ENCODE assay signal across 17 cellular contexts in genomic region chr10:30215631-30216030, GRCh38.
A peak's percentile ranks its signal among the peaks of the same experiment; 100 is the strongest.
DNase-seq lines count a peak whose midpoint lies in the region; ATAC-seq, FAIRE-seq and TF ChIP-seq lines count a peak whose summit lies in the region.
"Had no signal": no experiment of that assay in that cellular context is flagged by ENCODE, and none has a peak within 500 bp of the region (broad histone marks: within the 10 kb centered on the region; RNA-seq: fewer than 3 reads in every experiment).

No MANE protein-coding gene starts in this region.

- peaks cover 13% of the 10 kb centered on the region for H3K4me1 Mint-ChIP-seq in activated T-cell treated with anti-CD3 and anti-CD28 coated beads, Interleukin-2, amount 50 U/mL, for 72 hours (ENCODE audit: low read depth)

- no peaks in the 10 kb centered on the region for H3K36me3 ChIP-seq in bronchial epithelial cell (ENCODE audit: control insufficient read depth, insufficient read depth, low read length)
- H3K36me3 ChIP-seq in suprapubic skin, result no peaks in the 10 kb centered on the region
- H3K36me3 ChIP-seq: spleen, uterus had no signal

- TF ChIP-seq EP300 in suprapubic skin (IDR thresholded peaks at IDR 0.05), result no peak

- no peaks in the 10 kb centered on the region for H3K9me3 ChIP-seq in suprapubic skin
- H3K9me3 ChIP-seq: spleen, uterus had no signal

- TF ChIP-seq CTCF in bronchial epithelial cell (IDR thresholded peaks at IDR 0.05; ENCODE audit: insufficient read depth, low read length, severe bottlenecking) (no peak), suprapubic skin (IDR thresholded peaks at IDR 0.05) (no peak)

- H3K4me3 Mint-ChIP-seq in activated T-cell treated with anti-CD3 and anti-CD28 coated beads, Interleukin-2, amount 50 U/mL, for 72 hours, result no peak overlapping the region
- H3K4me3 Mint-ChIP-seq: activated naive CD8-positive, alpha-beta T cell; T-helper 1 cell treated with Interleukin-12 subunit alpha and Interleukin-12 subunit beta and Interleukin-4 antibody, amounts not matched to agents 30 μg/mL and 1 μg/mL, for 36 hours had no signal

- peaks cover 29% of the 10 kb centered on the region for H3K27me3 Mint-ChIP-seq in activated T-cell treated with anti-CD3 and anti-CD28 coated beads, Interleukin-2, amount 50 U/mL, for 72 hours (ENCODE audit: low read depth)

- peak; percentile 44 for ATAC-seq in left lobe of liver
- ATAC-seq in activated T-cell treated with anti-CD3 and anti-CD28 coated beads, Interleukin-2, amount 50 U/mL, for 72 hours (replicated peaks in 1 of 2), result no peak

- no peak for FAIRE-seq in bronchial epithelial cell (lab: Jason Lieb, UNC)
- FAIRE-seq: GM12892 had no signal

- H3K27ac Mint-ChIP-seq in activated T-cell treated with anti-CD3 and anti-CD28 coated beads, Interleukin-2, amount 50 U/mL, for 72 hours, result no peak overlapping the region
- H3K27ac Mint-ChIP-seq: activated naive CD8-positive, alpha-beta T cell; IgD-negative memory B cell; T-helper 1 cell treated with Interleukin-12 subunit alpha and Interleukin-12 subunit beta and Interleukin-4 antibody, amounts not matched to agents 30 μg/mL and 1 μg/mL, for 36 hours had no signal

- H3K27me3 ChIP-seq in bronchial epithelial cell (ENCODE audit: control insufficient read depth, insufficient read depth, low read length) (no peaks in the 10 kb centered on the region), suprapubic skin (no peaks in the 10 kb centered on the region)
- H3K27me3 ChIP-seq: uterus had no signal

- WGBS in suprapubic skin, result 37% methylated on average over 8 of the region's 8 CpGs

- peak overlapping the region; percentile 29 for H3K27ac ChIP-seq in suprapubic skin

- H3K4me1 ChIP-seq in suprapubic skin, result peaks cover 16% of the 10 kb centered on the region
- H3K4me1 ChIP-seq: uterus had no signal

- no peak overlapping the region for H3K4me3 ChIP-seq in bronchial epithelial cell (ENCODE audit: low read depth, low read length)
- no peak overlapping the region for H3K4me3 ChIP-seq in suprapubic skin
- H3K4me3 ChIP-seq: coronary artery, spleen, uterus had no signal

- TF ChIP-seq POLR2A in suprapubic skin (IDR thresholded peaks at IDR 0.05) (no peak), erythroblast (IDR thresholded peaks at IDR 0.05; ENCODE audit: low read length) (no peak)

- H3K9me3 Mint-ChIP-seq in activated T-cell treated with anti-CD3 and anti-CD28 coated beads, Interleukin-2, amount 50 U/mL, for 72 hours, result no peaks in the 10 kb centered on the region
- H3K9me3 Mint-ChIP-seq: IgD-negative memory B cell; T-helper 1 cell treated with Interleukin-12 subunit alpha and Interleukin-12 subunit beta and Interleukin-4 antibody, amounts not matched to agents 30 μg/mL and 1 μg/mL, for 36 hours had no signal

- DNase-seq in SHP77 (lab: John Stamatoyannopoulos, UW) (peak; percentile 4 to 6), SHP77 treated with DMSO at 0.1 percent for 48 hours (lab: John Stamatoyannopoulos, UW) (no peak), bronchial epithelial cell (ENCODE audit: low read depth) (peak; percentile 8), left lobe of liver (ENCODE audit: low spot score) (no peak), suprapubic skin (ENCODE audit: low spot score in 2 of 2) (no peak), iPS-NIHi7 (ENCODE audit: extremely low spot score) (no peak), erythroblast (lab: John Stamatoyannopoulos, UW) (no peak)
- DNase-seq in activated T-cell treated with anti-CD3 and anti-CD28 coated beads, Interleukin-2, amount 50 U/mL, for 72 hours, result no peak
- DNase-seq: HCEC 1CT, NCI-H187, spleen had no signal

- H3K36me3 Mint-ChIP-seq in activated T-cell treated with anti-CD3 and anti-CD28 coated beads, Interleukin-2, amount 50 U/mL, for 72 hours (ENCODE audit: insufficient read depth in 2 of 2), result no peaks in the 10 kb centered on the region
- H3K36me3 Mint-ChIP-seq: activated naive CD8-positive, alpha-beta T cell; IgD-negative memory B cell had no signal

Comparison
In these comparisons a context has a peak if more than half of its experiments do, and no peak if none do; other contexts are left out.
1. DNase-seq: peak in SHP77 (2 of 2) and bronchial epithelial cell (single experiment); none in SHP77 treated with DMSO at 0.1 percent for 48 hours (single experiment), left lobe of liver (single experiment), suprapubic skin (0 of 2), iPS-NIHi7 (single experiment), erythroblast (0 of 2) and activated T-cell treated with anti-CD3 and anti-CD28 coated beads, Interleukin-2, amount 50 U/mL, for 72 hours (0 of 2).